13 cellular contexts compared by ENCODE assay signal in the genomic region with DNA sequence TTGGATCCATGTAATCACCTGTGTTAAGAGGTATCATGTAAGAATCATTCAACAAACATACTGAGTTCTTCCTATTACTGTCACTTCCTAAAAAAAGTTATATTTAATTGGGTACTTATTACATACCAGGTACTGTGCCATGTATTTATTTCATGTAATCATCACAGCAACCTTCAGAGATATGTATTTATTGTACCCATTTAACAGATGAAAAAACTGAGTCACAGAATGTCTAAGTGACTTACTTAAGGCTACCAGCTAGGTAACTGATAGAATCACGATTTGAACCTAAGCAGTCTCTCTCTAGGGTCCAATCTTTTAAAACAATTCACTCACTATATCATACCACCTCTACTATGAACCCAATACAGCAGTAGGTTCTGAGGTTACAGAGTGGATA. TPM values are rescaled to one million over a fixed set of nuclear protein-coding genes. Genes with fewer than 3 reads are reported as not detected.
DNase-seq lines count a peak whose midpoint lies in the region; ATAC-seq, FAIRE-seq and TF ChIP-seq lines count a peak whose summit lies in the region.
"Had no signal": no experiment of that assay in that cellular context is flagged by ENCODE, and none has a peak within 500 bp of the region (broad histone marks: within the 10 kb centered on the region; RNA-seq: fewer than 3 reads in every experiment).

No MANE protein-coding gene starts in this region.

- 91% methylated on average over 1 of the region's 1 CpG for WGBS in HepG2 (ENCODE audit: low lambda C conversion rate)
- WGBS in right lobe of liver (ENCODE audit: insufficient coverage, low coverage, low lambda C conversion rate, missing lambda C conversion rate) = 100% methylated on average over 1 of the region's 1 CpG
- 80 to 100% methylated on average over 1 of the region's 1 CpG for WGBS in gastroesophageal sphincter (ENCODE audit: low coverage in 1 of 2), 2 donors

- in situ Hi-C loops in HepG2 (cut with HindIII; ENCODE audit: extremely low pct_ligation_motif_present, low pct_unique_long_range_greater_than_20kb) = loop anchor here (25.0 kb wide), 1 partner anchor 832 kb away; a partner anchor contains a TSS

- peak overlapping the region; percentile 0; the same call in 1 of the 2 replicates for H3K9ac ChIP-seq in HepG2 (ENCODE audit: insufficient read depth, low read depth, low read length)

- no peak overlapping the region for H3K27ac ChIP-seq in HepG2 (ENCODE audit: extremely low read length, insufficient read depth, low read length)
- no peak overlapping the region for H3K27ac ChIP-seq in right lobe of liver
- H3K27ac ChIP-seq in gastroesophageal sphincter = peak overlapping the region in 1 of 4 donors; percentile 91
- no peak overlapping the region for H3K27ac ChIP-seq in RWPE1

- H3K79me2 ChIP-seq in HepG2 (ENCODE audit: insufficient read depth, low read length) = peaks cover 52% of the 10 kb centered on the region

- no peak for TF ChIP-seq RAD21 in HepG2 (CRISPR knock-in tag; IDR thresholded peaks at IDR 0.05)

- TF ChIP-seq EP300 in HepG2 (IDR thresholded peaks at IDR 0.05; ENCODE audit: low read depth in 2 of 2, low read length in 2 of 2) (no peak), HepG2 (CRISPR knock-in tag; IDR thresholded peaks at IDR 0.05; ENCODE audit: borderline replicate concordance) (no peak), gastroesophageal sphincter (IDR thresholded peaks at IDR 0.05) (no peak)

- no peak overlapping the region for H3K4me3 ChIP-seq in HepG2 (replicated peaks in 1 of 3; ENCODE audit: insufficient read depth in 1 of 3, low read depth in 2 of 3, low read length in 3 of 3)
- H3K4me3 ChIP-seq in right lobe of liver = no peak overlapping the region
- no peak overlapping the region for H3K4me3 ChIP-seq in gastroesophageal sphincter
- H3K4me3 ChIP-seq: adrenal gland had no signal

- CTCF ChIA-PET in HepG2 (lab: Yijun Ruan, JAX; ENCODE audit: low intra/inter-chr PET ratio, low total read pairs) (no interaction called here), RWPE1 (lab: Yijun Ruan, JAX) (interaction anchor here (0.6 to 0.8 kb wide), 2 partner anchors 16 to 21 kb away, joined by 3 read pairs; no protein-coding TSS in a partner anchor)
- CTCF ChIA-PET in activated CD4-positive, alpha-beta memory T cell treated with anti-CD3 and anti-CD28 coated beads for 36 hours (lab: Charles Lee) = interaction anchor here (1.5 to 6.3 kb wide), 2 partner anchors 17 to 86 kb away, joined by 3 to 76 read pairs; a partner anchor contains a TSS

- ATAC-seq in HepG2 (no peak), right lobe of liver (no peak), gastroesophageal sphincter (no peak), Right ventricle myocardium superior (ENCODE audit: poor library complexity) (no peak)
- ATAC-seq: left ventricle myocardium superior had no signal

- H3K36me3 ChIP-seq in HepG2 (replicated peaks in 1 of 2; ENCODE audit: control insufficient read depth in 1 of 2, insufficient read depth in 2 of 2, low read length in 2 of 2) (peaks cover 14 to 29% of the 10 kb centered on the region in 2 experiments), right lobe of liver (peaks cover 0 to 23% (median 3%) of the 10 kb centered on the region in 4 donors), gastroesophageal sphincter (peaks cover 0 to 14% of the 10 kb centered on the region in 2 donors)

- DNase-seq in HepG2 (ENCODE audit: low spot score) = no peak
- no peak for DNase-seq in right lobe of liver
- DNase-seq in activated CD4-positive, alpha-beta memory T cell treated with anti-CD3 and anti-CD28 coated beads for 36 hours = no peak
- no peak for DNase-seq in glutamatergic neuron
- no peak for DNase-seq in Right ventricle myocardium superior
- no peak for DNase-seq in RWPE1 (ENCODE audit: low spot score)
- DNase-seq: adrenal gland, BE2C, foreskin fibroblast, left ventricle myocardium superior, NCI-H446 treated with DMSO at 0.1 percent for 48 hours had no signal

- H3K4me1 Mint-ChIP-seq in activated CD4-positive, alpha-beta memory T cell treated with anti-CD3 and anti-CD28 coated beads for 36 hours (ENCODE audit: low read depth) = peaks cover 54% of the 10 kb centered on the region
- peaks cover 17% of the 10 kb centered on the region for H3K4me1 Mint-ChIP-seq in glutamatergic neuron (ENCODE audit: low read depth, unreplicated experiment)

- BruUV-seq in HepG2 (replicated peaks; lab: Mats Ljungman, UMichigan) = no TSS peak

- TF ChIP-seq POLR2A in HepG2 (IDR thresholded peaks at IDR 0.05; ENCODE audit: insufficient read depth in 1 of 2, low read depth in 2 of 2, low read length in 2 of 2) (no peak), right lobe of liver (IDR thresholded peaks at IDR 0.05) (no peak), gastroesophageal sphincter (IDR thresholded peaks at IDR 0.05) (no peak)

- POLR2A ChIA-PET in HepG2 (lab: Yijun Ruan, JAX) (interaction anchor here (0.7 to 22.7 kb wide), 6 partner anchors 8 to 127 kb away, joined by 4 to 977 read pairs (median 108); a partner anchor contains a TSS), RWPE1 (lab: Yijun Ruan, JAX; ENCODE audit: low non-redundant PET) (no interaction called here)
- POLR2A ChIA-PET in activated CD4-positive, alpha-beta memory T cell treated with anti-CD3 and anti-CD28 coated beads for 36 hours (lab: Charles Lee) = interaction anchor here (4.1 kb wide), 1 partner anchor 30 kb away, joined by 38 read pairs; a partner anchor contains a TSS

- no peaks in the 10 kb centered on the region for H3K9me3 ChIP-seq in HepG2 (ENCODE audit: low read length)
- no peaks in the 10 kb centered on the region for H3K9me3 ChIP-seq in right lobe of liver
- H3K9me3 ChIP-seq in gastroesophageal sphincter = no peaks in the 10 kb centered on the region
- H3K9me3 ChIP-seq: adrenal gland, BE2C had no signal

- peaks cover 0 to 3% of the 10 kb centered on the region in 2 experiments; a peak in 1 of 5 replicates for H3K27me3 ChIP-seq in HepG2 (ENCODE audit: control insufficient read depth in 1 of 2, insufficient read depth in 2 of 2, low read length in 2 of 2)
- H3K27me3 ChIP-seq in right lobe of liver = no peaks in the 10 kb centered on the region
- no peaks in the 10 kb centered on the region for H3K27me3 ChIP-seq in gastroesophageal sphincter
- H3K27me3 ChIP-seq: adrenal gland, BE2C had no signal

- no peaks in the 10 kb centered on the region for H3K9me3 Mint-ChIP-seq in activated CD4-positive, alpha-beta memory T cell treated with anti-CD3 and anti-CD28 coated beads for 36 hours
- H3K9me3 Mint-ChIP-seq in glutamatergic neuron (ENCODE audit: unreplicated experiment) = peaks cover 9% of the 10 kb centered on the region

- intact Hi-C loops in HepG2 (cut with micrococcal nuclease; ENCODE audit: unreplicated experiment) = no loop called here
- intact Hi-C loops in right lobe of liver (cut with DNase I) = no loop called here
- intact Hi-C loops in activated CD4-positive, alpha-beta memory T cell treated with anti-CD3 and anti-CD28 coated beads for 36 hours (cut with micrococcal nuclease) = no loop called here
- intact Hi-C loops in Right ventricle myocardium superior (cut with DNase I) = no loop called here

- TF ChIP-seq CTCF in HepG2 (CRISPR knock-in tag; IDR thresholded peaks at IDR 0.05) (no peak), right lobe of liver (IDR thresholded peaks at IDR 0.05) (no peak), glutamatergic neuron (IDR thresholded peaks at IDR 0.05; ENCODE audit: partially characterized antibody, unreplicated experiment) (no peak), gastroesophageal sphincter (IDR thresholded peaks at IDR 0.05) (no peak), RWPE1 (conservative IDR thresholded peaks at IDR 0.05; ENCODE audit: low read depth) (no peak)

- H3K36me3 Mint-ChIP-seq in activated CD4-positive, alpha-beta memory T cell treated with anti-CD3 and anti-CD28 coated beads for 36 hours = peaks cover 60% of the 10 kb centered on the region
- no peaks in the 10 kb centered on the region for H3K36me3 Mint-ChIP-seq in glutamatergic neuron (ENCODE audit: unreplicated experiment)

- FAIRE-seq in HepG2 (lab: Jason Lieb, UNC) = no peak
- FAIRE-seq: endometrium had no signal

- H2AFZ ChIP-seq in HepG2 (ENCODE audit: low read length) = no peak overlapping the region

- no peaks in the 10 kb centered on the region for H3K27me3 Mint-ChIP-seq in activated CD4-positive, alpha-beta memory T cell treated with anti-CD3 and anti-CD28 coated beads for 36 hours
- no peaks in the 10 kb centered on the region for H3K27me3 Mint-ChIP-seq in glutamatergic neuron (ENCODE audit: unreplicated experiment)

- peak overlapping the region; percentile 58 for H3K27ac Mint-ChIP-seq in activated CD4-positive, alpha-beta memory T cell treated with anti-CD3 and anti-CD28 coated beads for 36 hours
- H3K27ac Mint-ChIP-seq in glutamatergic neuron (ENCODE audit: unreplicated experiment) = no peak overlapping the region

- H3K4me2 ChIP-seq in HepG2 (ENCODE audit: low read depth, low read length) = peak overlapping the region; percentile 98; the same call in 1 of the 2 replicates

- peaks cover 8% of the 10 kb centered on the region for H4K20me1 ChIP-seq in HepG2 (ENCODE audit: insufficient read depth, low read length)

- H3K4me3 Mint-ChIP-seq in activated CD4-positive, alpha-beta memory T cell treated with anti-CD3 and anti-CD28 coated beads for 36 hours = peak overlapping the region; percentile 41
- H3K4me3 Mint-ChIP-seq in glutamatergic neuron (ENCODE audit: unreplicated experiment) = peak overlapping the region; percentile 16

- peaks cover 63% of the 10 kb centered on the region for H3K4me1 ChIP-seq in HepG2 (ENCODE audit: insufficient read depth, low read length)
- H3K4me1 ChIP-seq in right lobe of liver = peaks cover 0 to 32% (median 9%) of the 10 kb centered on the region in 4 donors
- peaks cover 0 to 73% (median 33%) of the 10 kb centered on the region in 3 donors for H3K4me1 ChIP-seq in gastroesophageal sphincter
- H3K4me1 ChIP-seq: BE2C had no signal

RNA-seq across cellular contexts. Expression of a gene that starts 2.0 kb away (rescaled TPM):
- total RNA-seq in HepG2 (2016; rRNA removed; fragmentation: Illumina TruSeq; extraction: Trizol) = 716 and 834 TPM in 2 replicates
- total RNA-seq in HepG2 (2016; cell fraction: cytosol; rRNA removed; fragmentation: Illumina TruSeq; extraction: Trizol; ENCODE audit: low read depth) = 203 and 215 TPM in 2 replicates
- total RNA-seq in HepG2 (2016; cell fraction: insoluble cytoplasmic fraction; rRNA removed; fragmentation: Illumina TruSeq; extraction: Trizol) = 729 and 850 TPM in 2 replicates
- 201 TPM in 2 replicates for total RNA-seq in HepG2 (2016; cell fraction: membrane; rRNA removed; fragmentation: Illumina TruSeq; extraction: Trizol)
- 350 and 410 TPM in 2 replicates for total RNA-seq in HepG2 (2016; cell fraction: nucleus; rRNA removed; fragmentation: Illumina TruSeq; extraction: Trizol)
- 332 and 362 TPM in 2 replicates for polyA plus RNA-seq in HepG2 (2011; rRNA removed)
- 139 and 148 TPM in 2 replicates for polyA plus RNA-seq in HepG2 (2011; cell fraction: cytosol; rRNA removed)
- polyA plus RNA-seq in HepG2 (2011; cell fraction: nucleus; rRNA removed) = 1,051 and 1,099 TPM in 2 replicates
- polyA plus RNA-seq in HepG2 (2012) = 349 and 352 TPM in 2 replicates
- 217 and 232 TPM in 2 replicates for polyA plus RNA-seq in HepG2 (2016; cell fraction: cytosol; fragmentation: Illumina TruSeq; extraction: Trizol; ENCODE audit: low read depth)
- 820 and 900 TPM in 2 replicates for polyA plus RNA-seq in HepG2 (2016; cell fraction: insoluble cytoplasmic fraction; fragmentation: Illumina TruSeq; extraction: Trizol; ENCODE audit: low read depth)
- 168 and 182 TPM in 2 replicates for polyA plus RNA-seq in HepG2 (2016; cell fraction: membrane; fragmentation: Illumina TruSeq; extraction: Trizol; ENCODE audit: low read depth)
- 846 and 908 TPM in 2 replicates for polyA plus RNA-seq in HepG2 (2016; cell fraction: nucleus; fragmentation: Illumina TruSeq; extraction: Trizol; ENCODE audit: insufficient read depth, low read depth)
- polyA minus RNA-seq in HepG2 (2011; rRNA and poly(A)+ RNA removed; ENCODE audit: low replicate concordance) = 65.6 and 111 TPM in 2 replicates
- polyA minus RNA-seq in HepG2 (2011; cell fraction: cytosol; rRNA and poly(A)+ RNA removed) = 47.8 and 52.0 TPM in 2 replicates
- 120 and 160 TPM in 2 replicates for polyA minus RNA-seq in HepG2 (2011; cell fraction: nucleus; rRNA and poly(A)+ RNA removed)
- 100 to 1,000 TPM in 4 of 6 experiments, 10 to 100 TPM in 2; 66.1 to 142 (median 110) TPM for total RNA-seq in right lobe of liver
- total RNA-seq in activated CD4-positive, alpha-beta memory T cell treated with anti-CD3 and anti-CD28 coated beads for 36 hours = 100 to 1,000 TPM; 404 to 411 TPM
- total RNA-seq in glutamatergic neuron (ENCODE audit: unreplicated experiment) = 58.9 TPM
- total RNA-seq in gastroesophageal sphincter = 10 to 100 TPM; 41.4 to 52.3 (median 42.0) TPM
- total RNA-seq in Right ventricle myocardium superior = 88.8 TPM

RNA-seq across cellular contexts. Expression of a gene that starts 2.8 kb away (rescaled TPM):
- total RNA-seq in HepG2 (2016; rRNA removed; fragmentation: Illumina TruSeq; extraction: Trizol) (65.9 and 86.8 TPM in 2 replicates), right lobe of liver (10 to 100 TPM; 17.5 to 39.6 (median 26.2) TPM), glutamatergic neuron (ENCODE audit: unreplicated experiment) (88.2 TPM), gastroesophageal sphincter (10 to 100 TPM; 19.0 to 38.9 (median 32.0) TPM), Right ventricle myocardium superior (29.5 TPM)
- 17.8 and 17.9 TPM in 2 replicates for total RNA-seq in HepG2 (2016; cell fraction: cytosol; rRNA removed; fragmentation: Illumina TruSeq; extraction: Trizol; ENCODE audit: low read depth)
- 59.1 and 93.8 TPM in 2 replicates for total RNA-seq in HepG2 (2016; cell fraction: insoluble cytoplasmic fraction; rRNA removed; fragmentation: Illumina TruSeq; extraction: Trizol)
- total RNA-seq in HepG2 (2016; cell fraction: membrane; rRNA removed; fragmentation: Illumina TruSeq; extraction: Trizol) = 39.1 and 41.7 TPM in 2 replicates
- total RNA-seq in HepG2 (2016; cell fraction: nucleus; rRNA removed; fragmentation: Illumina TruSeq; extraction: Trizol) = 72.5 and 77.1 TPM in 2 replicates
- 48.2 and 59.0 TPM in 2 replicates for polyA plus RNA-seq in HepG2 (2011; rRNA removed)
- 20.8 and 23.9 TPM in 2 replicates for polyA plus RNA-seq in HepG2 (2011; cell fraction: cytosol; rRNA removed)
- 197 and 225 TPM in 2 replicates for polyA plus RNA-seq in HepG2 (2011; cell fraction: nucleus; rRNA removed)
- 61.6 and 78.3 TPM in 2 replicates for polyA plus RNA-seq in HepG2 (2012)
- 13.8 and 14.9 TPM in 2 replicates for polyA plus RNA-seq in HepG2 (2016; cell fraction: cytosol; fragmentation: Illumina TruSeq; extraction: Trizol; ENCODE audit: low read depth)
- 59.9 and 61.7 TPM in 2 replicates for polyA plus RNA-seq in HepG2 (2016; cell fraction: insoluble cytoplasmic fraction; fragmentation: Illumina TruSeq; extraction: Trizol; ENCODE audit: low read depth)
- polyA plus RNA-seq in HepG2 (2016; cell fraction: membrane; fragmentation: Illumina TruSeq; extraction: Trizol; ENCODE audit: low read depth) = 28.2 and 30.6 TPM in 2 replicates
- 186 and 241 TPM in 2 replicates for polyA plus RNA-seq in HepG2 (2016; cell fraction: nucleus; fragmentation: Illumina TruSeq; extraction: Trizol; ENCODE audit: insufficient read depth, low read depth)
- polyA minus RNA-seq in HepG2 (2011; rRNA and poly(A)+ RNA removed; ENCODE audit: low replicate concordance) = 71.7 and 184 TPM in 2 replicates
- polyA minus RNA-seq in HepG2 (2011; cell fraction: cytosol; rRNA and poly(A)+ RNA removed) = 31.6 and 52.6 TPM in 2 replicates
- polyA minus RNA-seq in HepG2 (2011; cell fraction: nucleus; rRNA and poly(A)+ RNA removed) = 113 and 130 TPM in 2 replicates
- total RNA-seq in activated CD4-positive, alpha-beta memory T cell treated with anti-CD3 and anti-CD28 coated beads for 36 hours = 10 to 100 TPM; 75.5 to 80.4 TPM

RNA-seq across cellular contexts. Expression of a gene that starts 3.1 kb away (rescaled TPM):
- total RNA-seq in HepG2 (2016; rRNA removed; fragmentation: Illumina TruSeq; extraction: Trizol) (71.2 and 78.7 TPM in 2 replicates), right lobe of liver (10 to 100 TPM; 10.2 to 21.4 (median 11.9) TPM), glutamatergic neuron (ENCODE audit: unreplicated experiment) (18.1 TPM), gastroesophageal sphincter (10 to 100 TPM in 2 of 4 donors, 1 to 10 TPM in 2; 6.4 to 15.4 (median 10.4) TPM), Right ventricle myocardium superior (14.4 TPM)
- total RNA-seq in HepG2 (2016; cell fraction: cytosol; rRNA removed; fragmentation: Illumina TruSeq; extraction: Trizol; ENCODE audit: low read depth) = 68.4 and 89.8 TPM in 2 replicates
- total RNA-seq in HepG2 (2016; cell fraction: insoluble cytoplasmic fraction; rRNA removed; fragmentation: Illumina TruSeq; extraction: Trizol) = 67.6 and 78.5 TPM in 2 replicates
- total RNA-seq in HepG2 (2016; cell fraction: membrane; rRNA removed; fragmentation: Illumina TruSeq; extraction: Trizol) = 77.6 and 98.8 TPM in 2 replicates
- total RNA-seq in HepG2 (2016; cell fraction: nucleus; rRNA removed; fragmentation: Illumina TruSeq; extraction: Trizol) = 54.8 and 64.3 TPM in 2 replicates
- 60.5 and 63.9 TPM in 2 replicates for polyA plus RNA-seq in HepG2 (2011; rRNA removed)
- polyA plus RNA-seq in HepG2 (2011; cell fraction: cytosol; rRNA removed) = 49.4 and 73.1 TPM in 2 replicates
- polyA plus RNA-seq in HepG2 (2011; cell fraction: nucleus; rRNA removed) = 212 and 227 TPM in 2 replicates
- polyA plus RNA-seq in HepG2 (2012) = 50.7 and 62.7 TPM in 2 replicates
- 103 and 134 TPM in 2 replicates for polyA plus RNA-seq in HepG2 (2016; cell fraction: cytosol; fragmentation: Illumina TruSeq; extraction: Trizol; ENCODE audit: low read depth)
- polyA plus RNA-seq in HepG2 (2016; cell fraction: insoluble cytoplasmic fraction; fragmentation: Illumina TruSeq; extraction: Trizol; ENCODE audit: low read depth) = 96.0 and 104 TPM in 2 replicates
- polyA plus RNA-seq in HepG2 (2016; cell fraction: membrane; fragmentation: Illumina TruSeq; extraction: Trizol; ENCODE audit: low read depth) = 99.3 and 118 TPM in 2 replicates
- 175 and 183 TPM in 2 replicates for polyA plus RNA-seq in HepG2 (2016; cell fraction: nucleus; fragmentation: Illumina TruSeq; extraction: Trizol; ENCODE audit: insufficient read depth, low read depth)
- polyA minus RNA-seq in HepG2 (2011; rRNA and poly(A)+ RNA removed; ENCODE audit: low replicate concordance) = 16.0 and 62.4 TPM in 2 replicates
- polyA minus RNA-seq in HepG2 (2011; cell fraction: cytosol; rRNA and poly(A)+ RNA removed) = 10.1 and 13.6 TPM in 2 replicates
- 35.1 and 41.2 TPM in 2 replicates for polyA minus RNA-seq in HepG2 (2011; cell fraction: nucleus; rRNA and poly(A)+ RNA removed)
- total RNA-seq in activated CD4-positive, alpha-beta memory T cell treated with anti-CD3 and anti-CD28 coated beads for 36 hours = 10 to 100 TPM; 40.0 to 40.9 TPM

RNA-seq across cellular contexts. Expression of a gene that starts 8.5 kb away (rescaled TPM):
- total RNA-seq in HepG2 (2016; rRNA removed; fragmentation: Illumina TruSeq; extraction: Trizol) = 608 and 713 TPM in 2 replicates
- 168 and 169 TPM in 2 replicates for total RNA-seq in HepG2 (2016; cell fraction: cytosol; rRNA removed; fragmentation: Illumina TruSeq; extraction: Trizol; ENCODE audit: low read depth)
- total RNA-seq in HepG2 (2016; cell fraction: insoluble cytoplasmic fraction; rRNA removed; fragmentation: Illumina TruSeq; extraction: Trizol) = 588 and 713 TPM in 2 replicates
- 219 and 226 TPM in 2 replicates for total RNA-seq in HepG2 (2016; cell fraction: membrane; rRNA removed; fragmentation: Illumina TruSeq; extraction: Trizol)
- 227 and 232 TPM in 2 replicates for total RNA-seq in HepG2 (2016; cell fraction: nucleus; rRNA removed; fragmentation: Illumina TruSeq; extraction: Trizol)
- 144 and 159 TPM in 2 replicates for polyA plus RNA-seq in HepG2 (2011; rRNA removed)
- polyA plus RNA-seq in HepG2 (2011; cell fraction: cytosol; rRNA removed) = 166 and 205 TPM in 2 replicates
- 178 and 230 TPM in 2 replicates for polyA plus RNA-seq in HepG2 (2011; cell fraction: nucleus; rRNA removed)
- polyA plus RNA-seq in HepG2 (2012) = 318 and 352 TPM in 2 replicates
- polyA plus RNA-seq in HepG2 (2016; cell fraction: cytosol; fragmentation: Illumina TruSeq; extraction: Trizol; ENCODE audit: low read depth) = 166 and 179 TPM in 2 replicates
- 679 and 694 TPM in 2 replicates for polyA plus RNA-seq in HepG2 (2016; cell fraction: insoluble cytoplasmic fraction; fragmentation: Illumina TruSeq; extraction: Trizol; ENCODE audit: low read depth)
- polyA plus RNA-seq in HepG2 (2016; cell fraction: membrane; fragmentation: Illumina TruSeq; extraction: Trizol; ENCODE audit: low read depth) = 175 and 190 TPM in 2 replicates
- 333 and 365 TPM in 2 replicates for polyA plus RNA-seq in HepG2 (2016; cell fraction: nucleus; fragmentation: Illumina TruSeq; extraction: Trizol; ENCODE audit: insufficient read depth, low read depth)
- 25.5 and 44.3 TPM in 2 replicates for polyA minus RNA-seq in HepG2 (2011; rRNA and poly(A)+ RNA removed; ENCODE audit: low replicate concordance)
- 59.6 and 69.7 TPM in 2 replicates for polyA minus RNA-seq in HepG2 (2011; cell fraction: cytosol; rRNA and poly(A)+ RNA removed)
- 42.1 and 46.1 TPM in 2 replicates for polyA minus RNA-seq in HepG2 (2011; cell fraction: nucleus; rRNA and poly(A)+ RNA removed)
- total RNA-seq in right lobe of liver = 100 to 1,000 TPM in 4 of 6 experiments, 10 to 100 TPM in 2; 81.7 to 119 (median 107) TPM
- 100 to 1,000 TPM; 403 to 427 TPM for total RNA-seq in activated CD4-positive, alpha-beta memory T cell treated with anti-CD3 and anti-CD28 coated beads for 36 hours
- total RNA-seq in glutamatergic neuron (ENCODE audit: unreplicated experiment) = 35.7 TPM
- 100 to 1,000 TPM; 114 to 186 (median 127) TPM for total RNA-seq in gastroesophageal sphincter
- total RNA-seq in Right ventricle myocardium superior = 129 TPM

RNA-seq across cellular contexts. Expression of a gene that starts 14.0 kb away (rescaled TPM):
- total RNA-seq in HepG2 (2016; rRNA removed; fragmentation: Illumina TruSeq; extraction: Trizol) (3.1 and 5.8 TPM in 2 replicates), right lobe of liver (10 to 100 TPM in 3 of 6 experiments, 1 to 10 TPM in 3; 1.5 to 32.5 (median 9.3) TPM), glutamatergic neuron (ENCODE audit: unreplicated experiment) (0.66 TPM), gastroesophageal sphincter (under 1 TPM in 2 of 4 donors, not detected in 2; 0.27 to 0.67 TPM), Right ventricle myocardium superior (126 TPM)
- 2.1 and 4.3 TPM in 2 replicates for total RNA-seq in HepG2 (2016; cell fraction: cytosol; rRNA removed; fragmentation: Illumina TruSeq; extraction: Trizol; ENCODE audit: low read depth)
- total RNA-seq in HepG2 (2016; cell fraction: insoluble cytoplasmic fraction; rRNA removed; fragmentation: Illumina TruSeq; extraction: Trizol) = 4.0 and 5.2 TPM in 2 replicates
- 2.2 and 3.3 TPM in 2 replicates for total RNA-seq in HepG2 (2016; cell fraction: membrane; rRNA removed; fragmentation: Illumina TruSeq; extraction: Trizol)
- 4.1 and 5.6 TPM in 2 replicates for total RNA-seq in HepG2 (2016; cell fraction: nucleus; rRNA removed; fragmentation: Illumina TruSeq; extraction: Trizol)
- 2.7 and 3.6 TPM in 2 replicates for polyA plus RNA-seq in HepG2 (2011; rRNA removed)
- polyA plus RNA-seq in HepG2 (2011; cell fraction: cytosol; rRNA removed) = 2.3 and 4.4 TPM in 2 replicates
- 11.8 and 15.0 TPM in 2 replicates for polyA plus RNA-seq in HepG2 (2011; cell fraction: nucleus; rRNA removed)
- 2.5 and 2.7 TPM in 2 replicates for polyA plus RNA-seq in HepG2 (2012)
- 3.0 and 3.4 TPM in 2 replicates for polyA plus RNA-seq in HepG2 (2016; cell fraction: cytosol; fragmentation: Illumina TruSeq; extraction: Trizol; ENCODE audit: low read depth)
- 2.7 and 3.0 TPM in 2 replicates for polyA plus RNA-seq in HepG2 (2016; cell fraction: insoluble cytoplasmic fraction; fragmentation: Illumina TruSeq; extraction: Trizol; ENCODE audit: low read depth)
- 1.9 and 2.4 TPM in 2 replicates for polyA plus RNA-seq in HepG2 (2016; cell fraction: membrane; fragmentation: Illumina TruSeq; extraction: Trizol; ENCODE audit: low read depth)
- 6.4 and 7.9 TPM in 2 replicates for polyA plus RNA-seq in HepG2 (2016; cell fraction: nucleus; fragmentation: Illumina TruSeq; extraction: Trizol; ENCODE audit: insufficient read depth, low read depth)
- 1.6 and 7.9 TPM in 2 replicates for polyA minus RNA-seq in HepG2 (2011; rRNA and poly(A)+ RNA removed; ENCODE audit: low replicate concordance)
- 2.1 TPM in 2 replicates for polyA minus RNA-seq in HepG2 (2011; cell fraction: cytosol; rRNA and poly(A)+ RNA removed)
- 3.9 and 4.2 TPM in 2 replicates for polyA minus RNA-seq in HepG2 (2011; cell fraction: nucleus; rRNA and poly(A)+ RNA removed)
- total RNA-seq in activated CD4-positive, alpha-beta memory T cell treated with anti-CD3 and anti-CD28 coated beads for 36 hours = under 1 TPM in 1 of 2 experiments, not detected in 1; 0.86 TPM
